ENCODE assay signal across 8 cellular contexts in the genomic region with DNA sequence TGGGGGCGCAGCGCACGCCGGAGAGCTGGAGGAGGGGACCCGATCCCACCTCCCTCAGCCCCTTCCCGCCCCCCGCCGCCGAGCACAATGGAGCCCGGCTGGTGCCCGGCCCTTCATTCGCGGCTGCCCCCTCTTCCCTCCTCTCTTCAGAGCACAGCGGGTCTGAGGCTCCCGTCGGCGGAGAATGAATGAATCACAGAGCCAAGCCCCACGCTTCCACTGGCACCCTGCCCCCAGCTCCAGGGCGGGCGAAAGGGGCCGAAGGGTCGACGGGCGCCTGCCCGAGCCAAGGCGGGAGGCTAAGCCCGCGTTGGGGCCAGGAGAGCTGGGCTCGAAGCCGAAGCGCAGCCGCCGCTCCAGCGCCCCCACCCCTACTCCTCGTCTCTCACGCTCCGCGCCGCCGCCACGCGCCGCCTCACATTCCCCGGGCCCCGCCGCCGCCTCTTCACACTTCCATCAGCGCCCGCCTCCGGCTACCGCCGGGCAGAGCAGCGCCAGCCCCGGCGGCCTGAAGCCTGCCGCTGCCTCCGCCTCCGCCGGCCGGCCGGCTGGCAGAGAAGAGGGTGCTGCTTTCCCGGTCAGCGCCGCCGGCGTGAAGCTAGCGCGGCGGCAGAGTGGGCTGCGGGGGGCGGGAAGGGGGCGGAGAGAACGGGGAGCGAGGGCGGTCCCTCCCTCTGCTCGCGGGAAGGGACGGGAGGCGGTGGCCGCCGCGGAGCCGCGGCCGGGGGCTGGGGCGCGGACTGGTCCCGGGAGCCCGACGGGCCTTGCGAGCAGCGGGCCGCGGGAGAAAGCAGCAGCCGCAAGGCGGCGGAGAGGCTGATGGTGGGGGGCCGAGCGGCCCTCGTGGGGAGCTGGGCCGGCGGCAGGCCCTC. TPM values are rescaled to one million over a fixed set of nuclear protein-coding genes. Genes with fewer than 3 reads are reported as not detected.
DNase-seq lines count a peak whose midpoint lies in the region; ATAC-seq and TF ChIP-seq lines count a peak whose summit lies in the region.

TSS of gene HOMER1 (minus strand) at position 616 of the 872 bp plus-strand sequence. CDS start 1,360 bp downstream, outside the sequence.

- no peak for TF ChIP-seq CTCF in WTC11 (IDR thresholded peaks at IDR 0.05)
- TF ChIP-seq CTCF in mammary epithelial cell (conservative IDR thresholded peaks at IDR 0.05 in 1 of 2, IDR thresholded peaks at IDR 0.05 in 1 of 2; ENCODE audit: extremely low read depth in 1 of 2, insufficient read depth in 1 of 2, low read depth in 1 of 2, low read length in 2 of 2), result no peak

- no peaks in the 10 kb centered on the region for H4K20me1 ChIP-seq in mammary epithelial cell (ENCODE audit: insufficient read depth, low read length)

- peak within 1 kb of the TSS; percentile 94 for H3K4me3 Mint-ChIP-seq in WTC11
- H3K4me3 Mint-ChIP-seq in immature natural killer cell, result peak within 1 kb of the TSS; percentile 93 to 99 (median 98)

- peak; percentile 70 to 74 for DNase-seq in NCI-H2081 (lab: John Stamatoyannopoulos, UW)
- DNase-seq in NCI-H2081 treated with DMSO at 0.1 percent for 48 hours (lab: John Stamatoyannopoulos, UW), result no peak
- peak; percentile 27 to 48 for DNase-seq in NCI-H1930 (lab: John Stamatoyannopoulos, UW)
- DNase-seq in WTC11 (ENCODE audit: low spot score), result peak; percentile 80
- peak; percentile 84 for DNase-seq in mammary epithelial cell
- DNase-seq in immature natural killer cell, result peak; percentile 78 to 82 (median 81)
- peak; percentile 56 for DNase-seq in stimulated activated CD4-positive, alpha-beta T cell treated with anti-CD3 and anti-CD28 coated beads, Interleukin-12 subunit alpha, Interleukin-12 subunit beta, amount 100 ng/mL, for 24 hours (ENCODE audit: low read depth in 2 of 2)

- peaks cover 19% of the 10 kb centered on the region for H3K4me1 ChIP-seq in mammary epithelial cell (ENCODE audit: insufficient read depth, low read length)

- H3K27ac ChIP-seq in mammary epithelial cell (ENCODE audit: insufficient read depth, low read depth, low read length), result peak within 1 kb of the TSS; percentile 85

- in situ Hi-C loops in mammary epithelial cell (cut with MboI; ENCODE audit: low sequenced_read_pairs in 2 of 2), result no loop called here

- ATAC-seq in HG02884 (IDR thresholded peaks at IDR 0.05; ENCODE audit: unreplicated experiment) (peak; percentile 50), WTC11 (peak; percentile 72)

- H3K27me3 Mint-ChIP-seq in WTC11 (ENCODE audit: low read depth) (no peaks in the 10 kb centered on the region), immature natural killer cell (ENCODE audit: low read depth in 3 of 3) (peaks cover 22 to 37% (median 31%) of the 10 kb centered on the region in 3 donors)

- intact Hi-C loops in mammary epithelial cell (cut with micrococcal nuclease), result loop anchor here (2.0 to 5.0 kb wide), 4 partner anchors 99 to 486 kb away; partner anchors contain the start of genes JMY and TENT2

- 0% methylated on average over 2 of the region's 102 CpGs for WGBS in mammary epithelial cell (ENCODE audit: low coverage, missing lambda C conversion rate)

- no TSS peak for BruUV-seq in mammary epithelial cell (replicated peaks; lab: Mats Ljungman, UMichigan)

- H3K4me2 ChIP-seq in mammary epithelial cell (ENCODE audit: insufficient read depth, low read depth, low read length), result peak within 1 kb of the TSS; percentile 83

- no peaks in the 10 kb centered on the region for H3K9me3 Mint-ChIP-seq in WTC11
- peaks cover 0 to 4% (median 0%) of the 10 kb centered on the region in 6 donors for H3K9me3 Mint-ChIP-seq in immature natural killer cell

- H3K9me3 ChIP-seq in mammary epithelial cell (replicated peaks; ENCODE audit: insufficient read depth, low read length), result no peaks in the 10 kb centered on the region

- no peaks in the 10 kb centered on the region for H3K36me3 ChIP-seq in mammary epithelial cell (ENCODE audit: insufficient read depth, low read length)

- H3K36me3 Mint-ChIP-seq in WTC11, result no peaks in the 10 kb centered on the region
- no peaks in the 10 kb centered on the region for H3K36me3 Mint-ChIP-seq in immature natural killer cell

- CTCF ChIA-PET in WTC11 (lab: Charles Lee) (interaction anchor here (1.0 to 1.6 kb wide), 3 partner anchors 15 to 381 kb away, joined by 4 to 5 read pairs (median 4); no protein-coding TSS in a partner anchor), mammary epithelial cell (lab: Charles Lee; ENCODE audit: low non-redundant PET) (interaction anchor here (0.6 to 0.7 kb wide), 2 partner anchors 107 to 995 kb away, joined by 3 read pairs; no protein-coding TSS in a partner anchor)

- POLR2A ChIA-PET in WTC11 (lab: Charles Lee), result interaction anchor here (0.9 to 2.0 kb wide), 7 partner anchors 9 to 276 kb away, joined by 3 to 6 read pairs (median 4); partner anchors contain the start of genes CMYA5 and TENT2

- H3K27ac Mint-ChIP-seq in WTC11 (peak within 1 kb of the TSS; percentile 98), immature natural killer cell (peak within 1 kb of the TSS; percentile 93 to 100 (median 98))

- H3K4me1 Mint-ChIP-seq in WTC11 (peaks cover 52% of the 10 kb centered on the region), immature natural killer cell (peaks cover 21 to 25% of the 10 kb centered on the region in 2 donors)

- peaks cover 44% of the 10 kb centered on the region for H3K79me2 ChIP-seq in mammary epithelial cell (ENCODE audit: insufficient read depth, low read length)

- dilution Hi-C loops in mammary epithelial cell (cut with HindIII; ENCODE audit: low sequenced_read_pairs), result no loop called here

- H3K9ac ChIP-seq in mammary epithelial cell (ENCODE audit: insufficient read depth, low read length), result peak within 1 kb of the TSS; percentile 86

- peak within 1 kb of the TSS; percentile 73 to 77 (median 74) for H3K4me3 ChIP-seq in mammary epithelial cell (replicated peaks in 1 of 3; ENCODE audit: insufficient read depth in 1 of 3, low read depth in 2 of 3, low read length in 3 of 3)

- no peaks in the 10 kb centered on the region for H3K27me3 ChIP-seq in mammary epithelial cell (ENCODE audit: insufficient read depth, low read length)

- peak within 1 kb of the TSS; percentile 89 for H2AFZ ChIP-seq in mammary epithelial cell (ENCODE audit: low read depth, low read length)

TF ChIP-seq in WTC11, 78 proteins besides CTCF, POLR2A, EP300 and RAD21 (continues in another document):
- TF ChIP-seq, protein P1, sequence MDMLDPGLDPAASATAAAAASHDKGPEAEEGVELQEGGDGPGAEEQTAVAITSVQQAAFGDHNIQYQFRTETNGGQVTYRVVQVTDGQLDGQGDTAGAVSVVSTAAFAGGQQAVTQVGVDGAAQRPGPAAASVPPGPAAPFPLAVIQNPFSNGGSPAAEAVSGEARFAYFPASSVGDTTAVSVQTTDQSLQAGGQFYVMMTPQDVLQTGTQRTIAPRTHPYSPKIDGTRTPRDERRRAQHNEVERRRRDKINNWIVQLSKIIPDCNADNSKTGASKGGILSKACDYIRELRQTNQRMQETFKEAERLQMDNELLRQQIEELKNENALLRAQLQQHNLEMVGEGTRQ (CRISPR knock-in tag; IDR thresholded peaks at IDR 0.05), result no peak
- TF ChIP-seq NFYB (CRISPR knock-in tag; conservative IDR thresholded peaks at IDR 0.05; ENCODE audit: low read depth) (0 out of 2 replicates have a peak, but pooled peaks have one; percentile 16), HMGXB4 (CRISPR knock-in tag; IDR thresholded peaks at IDR 0.05) (peak; percentile 91)
- TF ChIP-seq, protein P2, sequence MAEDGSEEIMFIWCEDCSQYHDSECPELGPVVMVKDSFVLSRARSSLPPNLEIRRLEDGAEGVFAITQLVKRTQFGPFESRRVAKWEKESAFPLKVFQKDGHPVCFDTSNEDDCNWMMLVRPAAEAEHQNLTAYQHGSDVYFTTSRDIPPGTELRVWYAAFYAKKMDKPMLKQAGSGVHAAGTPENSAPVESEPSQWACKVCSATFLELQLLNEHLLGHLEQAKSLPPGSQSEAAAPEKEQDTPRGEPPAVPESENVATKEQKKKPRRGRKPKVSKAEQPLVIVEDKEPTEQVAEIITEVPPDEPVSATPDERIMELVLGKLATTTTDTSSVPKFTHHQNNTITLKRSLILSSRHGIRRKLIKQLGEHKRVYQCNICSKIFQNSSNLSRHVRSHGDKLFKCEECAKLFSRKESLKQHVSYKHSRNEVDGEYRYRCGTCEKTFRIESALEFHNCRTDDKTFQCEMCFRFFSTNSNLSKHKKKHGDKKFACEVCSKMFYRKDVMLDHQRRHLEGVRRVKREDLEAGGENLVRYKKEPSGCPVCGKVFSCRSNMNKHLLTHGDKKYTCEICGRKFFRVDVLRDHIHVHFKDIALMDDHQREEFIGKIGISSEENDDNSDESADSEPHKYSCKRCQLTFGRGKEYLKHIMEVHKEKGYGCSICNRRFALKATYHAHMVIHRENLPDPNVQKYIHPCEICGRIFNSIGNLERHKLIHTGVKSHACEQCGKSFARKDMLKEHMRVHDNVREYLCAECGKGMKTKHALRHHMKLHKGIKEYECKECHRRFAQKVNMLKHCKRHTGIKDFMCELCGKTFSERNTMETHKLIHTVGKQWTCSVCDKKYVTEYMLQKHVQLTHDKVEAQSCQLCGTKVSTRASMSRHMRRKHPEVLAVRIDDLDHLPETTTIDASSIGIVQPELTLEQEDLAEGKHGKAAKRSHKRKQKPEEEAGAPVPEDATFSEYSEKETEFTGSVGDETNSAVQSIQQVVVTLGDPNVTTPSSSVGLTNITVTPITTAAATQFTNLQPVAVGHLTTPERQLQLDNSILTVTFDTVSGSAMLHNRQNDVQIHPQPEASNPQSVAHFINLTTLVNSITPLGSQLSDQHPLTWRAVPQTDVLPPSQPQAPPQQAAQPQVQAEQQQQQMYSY (CRISPR knock-in tag; IDR thresholded peaks at IDR 0.05), result no peak; the same call in 1 of the 2 replicates

RNA-seq across cellular contexts. Expression of gene HOMER1, which starts in this region (rescaled TPM):
- total RNA-seq in WTC11 (2021) (32.1 to 37.6 TPM (median 35.5 TPM) in 3 replicates), mammary epithelial cell (10 to 100 TPM; 19.1 to 24.7 TPM)
- polyA plus RNA-seq in mammary epithelial cell (5.2 TPM), immature natural killer cell (1 to 10 TPM in 2 of 3 donors, under 1 TPM in 1; 0.11 to 4.1 (median 1.9) TPM)
- 3.8 TPM for polyA minus RNA-seq in mammary epithelial cell
